In the genomic region with DNA sequence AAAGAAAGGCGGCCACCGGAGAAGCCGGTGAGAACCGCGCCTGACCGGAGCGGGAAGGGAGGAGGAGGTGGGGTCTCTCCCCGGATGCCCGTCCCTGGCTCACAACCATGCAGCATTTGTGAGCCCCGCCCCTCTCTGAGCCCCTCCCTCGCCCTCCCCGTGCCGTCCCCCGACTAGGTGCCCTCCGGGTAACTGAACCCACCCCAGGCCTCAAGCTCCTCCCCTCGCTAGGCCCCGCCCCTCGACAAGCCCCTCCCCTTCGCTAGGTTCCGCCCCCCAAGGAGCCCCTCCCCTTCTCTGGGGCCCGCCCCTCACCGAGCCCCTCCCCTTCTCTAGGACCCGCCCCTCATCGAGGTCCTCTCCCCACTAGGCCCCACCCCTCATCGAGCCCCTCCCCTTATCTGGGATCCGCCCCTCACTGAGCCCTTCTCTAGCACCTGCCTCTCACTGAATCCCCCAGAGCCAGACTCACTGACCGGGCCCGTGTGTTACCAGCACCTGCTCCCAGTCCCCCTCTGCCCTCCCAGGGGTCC, we compare ENCODE assay signal across 8 cellular contexts. TPM values are rescaled to one million over a fixed set of nuclear protein-coding genes. Genes with fewer than 3 reads are reported as not detected.
A peak's percentile ranks its signal among the peaks of the same experiment; 100 is the strongest.
DNase-seq lines count a peak whose midpoint lies in the region; ATAC-seq and TF ChIP-seq lines count a peak whose summit lies in the region.

No MANE protein-coding gene starts in this region.

- H3K27ac ChIP-seq in HUES64 (ENCODE audit: low read depth, low read length) (no peak overlapping the region), prostate gland (no peak overlapping the region)
- H3K27ac ChIP-seq in effector memory CD4-positive, alpha-beta T cell (ENCODE audit: insufficient read depth, low read length, poor library complexity, severe bottlenecking) = no peak overlapping the region

- H3K4me1 ChIP-seq in HUES64 (ENCODE audit: insufficient read depth, low read length) (no peaks in the 10 kb centered on the region), prostate gland (replicated peaks) (no peaks in the 10 kb centered on the region)
- H3K4me1 ChIP-seq in effector memory CD4-positive, alpha-beta T cell (ENCODE audit: control insufficient read depth, insufficient read depth, low read length, poor library complexity, severe bottlenecking) = peaks cover 3% of the 10 kb centered on the region

- WGBS in HUES64 = 2% methylated on average over 26 of the region's 28 CpGs
- 5% methylated on average over 28 of the region's 28 CpGs for WGBS in prostate gland

- H3K36me3 ChIP-seq in HUES64 (ENCODE audit: insufficient read depth, low read length) = peaks cover 3% of the 10 kb centered on the region; the same call in 1 of the 2 replicates
- H3K36me3 ChIP-seq in effector memory CD4-positive, alpha-beta T cell (ENCODE audit: control insufficient read depth, insufficient read depth, low read length) = no peaks in the 10 kb centered on the region
- no peaks in the 10 kb centered on the region for H3K36me3 ChIP-seq in prostate gland

- no peaks in the 10 kb centered on the region for H3K9me3 ChIP-seq in HUES64 (ENCODE audit: insufficient read depth, low read depth, low read length)
- no peaks in the 10 kb centered on the region for H3K9me3 ChIP-seq in effector memory CD4-positive, alpha-beta T cell (ENCODE audit: control insufficient read depth, low read length)
- no peaks in the 10 kb centered on the region for H3K9me3 ChIP-seq in prostate gland

- ATAC-seq in HG03469 (IDR thresholded peaks at IDR 0.05; ENCODE audit: unreplicated experiment) (no peak), HG02870 (IDR thresholded peaks at IDR 0.05; ENCODE audit: unreplicated experiment) (no peak)

- H3K27me3 ChIP-seq in HUES64 (ENCODE audit: insufficient read depth, low read length) = no peaks in the 10 kb centered on the region
- peaks cover 16% of the 10 kb centered on the region for H3K27me3 ChIP-seq in effector memory CD4-positive, alpha-beta T cell (replicated peaks; ENCODE audit: control insufficient read depth, insufficient read depth, low read length, poor library complexity, severe bottlenecking)
- no peaks in the 10 kb centered on the region for H3K27me3 ChIP-seq in prostate gland (replicated peaks; ENCODE audit: insufficient read depth)

- H3K4me3 ChIP-seq in HUES64 (ENCODE audit: low read length) = peak overlapping the region; percentile 68
- H3K4me3 ChIP-seq in effector memory CD4-positive, alpha-beta T cell (ENCODE audit: insufficient read depth, low read depth, low read length, poor library complexity, severe bottlenecking) = no peak overlapping the region
- H3K4me3 ChIP-seq in prostate gland = peak overlapping the region; percentile 12 to 30

- intact Hi-C loops in prostate gland (cut with DNase I) = loop anchor here (5.0 kb wide), 1 partner anchor 83 kb away; no protein-coding TSS in a partner anchor

- TF ChIP-seq POLR2A in prostate gland (IDR thresholded peaks at IDR 0.05) = no peak

- no peak for TF ChIP-seq CTCF in prostate gland (IDR thresholded peaks at IDR 0.05)

- DNase-seq in AG08395 (ENCODE audit: low spot score) = peak; percentile 32
- peak; percentile 23 for DNase-seq in activated CD4-positive, alpha-beta T cell treated with anti-CD3 and anti-CD28 coated beads for 1 hour
- peak; percentile 28 to 49 (median 45) for DNase-seq in effector memory CD4-positive, alpha-beta T cell
- no peak for DNase-seq in prostate gland (ENCODE audit: low spot score)
- no peak for DNase-seq in SKM-1 treated with dmso at 0.1 percent for 144 hours (lab: John Stamatoyannopoulos, UW; ENCODE audit: unreplicated experiment)

- H3K9ac ChIP-seq in HUES64 (ENCODE audit: low read depth, low read length) = no peak overlapping the region

RNA-seq across cellular contexts. Expression of a gene that starts 42.2 kb away (rescaled TPM):
- 203 TPM for polyA plus RNA-seq in HUES64 (2013, experiment 1 of 2)
- 252 TPM for polyA plus RNA-seq in HUES64 (2013, experiment 2 of 2)
- total RNA-seq in prostate gland = 100 to 1,000 TPM; 781 to 833 TPM

RNA-seq across cellular contexts. Expression of a gene that starts 58.5 kb away (rescaled TPM):
- 7.2 TPM for polyA plus RNA-seq in HUES64 (2013, experiment 1 of 2)
- 9.5 TPM for polyA plus RNA-seq in HUES64 (2013, experiment 2 of 2)
- total RNA-seq in prostate gland = 1 to 10 TPM; 3.1 to 6.8 TPM

Comparison
In these comparisons a context has a peak if more than half of its experiments do, and no peak if none do; other contexts are left out.
1. DNase-seq: peak in AG08395 (single experiment), activated CD4-positive, alpha-beta T cell treated with anti-CD3 and anti-CD28 coated beads for 1 hour (single experiment) and effector memory CD4-positive, alpha-beta T cell (3 of 3); none in prostate gland (single experiment) and SKM-1 treated with dmso at 0.1 percent for 144 hours (single experiment).